Comparison of ENCODE assay signal across 8 cellular contexts in the genomic region with DNA sequence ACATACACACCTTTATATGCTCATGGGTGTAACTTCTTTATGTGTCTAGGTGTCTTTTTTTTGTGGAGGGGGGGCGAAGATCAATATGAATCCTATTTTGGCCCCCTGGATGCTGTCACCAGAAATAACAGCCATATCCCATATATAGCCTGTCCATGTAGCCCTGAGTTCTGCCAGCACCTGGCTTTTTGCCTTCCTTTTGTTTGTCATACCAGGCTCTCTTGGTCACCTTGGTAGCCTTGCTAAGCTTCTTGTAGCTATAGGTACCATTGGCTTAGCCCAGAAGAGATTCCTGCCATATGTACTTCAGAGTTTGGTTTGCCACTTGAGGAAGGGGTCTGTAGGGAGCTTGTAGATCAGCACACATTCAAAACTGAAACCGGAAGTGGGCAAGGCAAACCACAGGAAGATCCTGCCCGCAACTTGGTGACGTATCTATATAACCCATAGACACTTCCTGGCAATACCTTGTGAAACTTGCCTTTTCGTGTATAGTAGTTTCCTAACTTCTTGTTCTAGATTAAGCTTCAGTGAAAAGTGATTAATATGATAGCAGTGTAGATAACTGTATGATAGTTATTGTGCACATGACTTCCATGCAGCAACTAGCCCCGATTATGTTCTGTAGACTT. TPM values are rescaled to one million over a fixed set of nuclear protein-coding genes. Genes with fewer than 3 reads are reported as not detected.
DNase-seq lines count a peak whose midpoint lies in the region; ATAC-seq and TF ChIP-seq lines count a peak whose summit lies in the region.

No MANE protein-coding gene starts in this region.

- H3K4me1 ChIP-seq in CD8-positive, alpha-beta memory T cell (ENCODE audit: insufficient read depth, low read length): peaks cover 84% of the 10 kb centered on the region
- peaks cover 36% of the 10 kb centered on the region for H3K4me1 ChIP-seq in left ventricle myocardium inferior

- CTCF ChIA-PET in CD8-positive, alpha-beta memory T cell (lab: Charles Lee): interaction anchor here (0.8 to 2.8 kb wide), 6 partner anchors 10 to 78 kb away, joined by 3 to 12 read pairs (median 3); no protein-coding TSS in a partner anchor
- CTCF ChIA-PET in activated CD8-positive, alpha-beta T cell treated with anti-CD3 and anti-CD28 coated beads, Interleukin-2, amount 10 ng/mL, durations not matched to agents 7 days and 5 days (lab: Charles Lee): interaction anchor here (0.9 to 3.4 kb wide), 9 partner anchors 10 to 62 kb away, joined by 3 to 23 read pairs (median 4); no protein-coding TSS in a partner anchor

- H3K4me3 ChIP-seq in CD8-positive, alpha-beta memory T cell (ENCODE audit: low read length): peak overlapping the region; percentile 70
- H3K4me3 ChIP-seq in left ventricle myocardium inferior: peak overlapping the region; percentile 20

- TF ChIP-seq CTCF in left ventricle myocardium inferior (IDR thresholded peaks at IDR 0.05; ENCODE audit: borderline replicate concordance): no peak

- H3K9me3 ChIP-seq in CD8-positive, alpha-beta memory T cell (ENCODE audit: low read length): no peaks in the 10 kb centered on the region
- H3K9me3 ChIP-seq in KOPT-K1 (ENCODE audit: insufficient read depth, low read length, poor library complexity, severe bottlenecking) (peaks cover 9% of the 10 kb centered on the region), left ventricle myocardium inferior (replicated peaks) (no peaks in the 10 kb centered on the region)

- no peaks in the 10 kb centered on the region for H3K27me3 Mint-ChIP-seq in CD8-positive, alpha-beta memory T cell
- no peaks in the 10 kb centered on the region for H3K27me3 Mint-ChIP-seq in activated CD8-positive, alpha-beta T cell treated with anti-CD3 and anti-CD28 coated beads, Interleukin-2, amount 10 ng/mL, durations not matched to agents 7 days and 5 days (ENCODE audit: low read depth)

- no peaks in the 10 kb centered on the region for H3K36me3 ChIP-seq in CD8-positive, alpha-beta memory T cell (ENCODE audit: insufficient read depth, low read length)
- H3K36me3 ChIP-seq in KOPT-K1 (ENCODE audit: insufficient read depth, low read length): peaks cover 16% of the 10 kb centered on the region; the same call in 1 of the 2 replicates
- H3K36me3 ChIP-seq in left ventricle myocardium inferior: no peaks in the 10 kb centered on the region

- H3K27ac Mint-ChIP-seq in CD8-positive, alpha-beta memory T cell: peak overlapping the region; percentile 90 to 98 (median 97)
- H3K27ac Mint-ChIP-seq in activated CD8-positive, alpha-beta T cell treated with anti-CD3 and anti-CD28 coated beads, Interleukin-2, amount 10 ng/mL, durations not matched to agents 7 days and 5 days: peak overlapping the region; percentile 95

- peaks cover 0 to 18% (median 4%) of the 10 kb centered on the region in 3 donors for H3K36me3 Mint-ChIP-seq in CD8-positive, alpha-beta memory T cell
- peaks cover 67% of the 10 kb centered on the region for H3K36me3 Mint-ChIP-seq in activated CD8-positive, alpha-beta T cell treated with anti-CD3 and anti-CD28 coated beads, Interleukin-2, amount 10 ng/mL, durations not matched to agents 7 days and 5 days (ENCODE audit: low read depth)

- ATAC-seq in GM21526 (IDR thresholded peaks at IDR 0.05; ENCODE audit: low FRiP score, unreplicated experiment): peak; percentile 88
- peak; percentile 85 for ATAC-seq in activated CD8-positive, alpha-beta T cell treated with anti-CD3 and anti-CD28 coated beads, Interleukin-2, amount 10 ng/mL, durations not matched to agents 7 days and 5 days

- no peaks in the 10 kb centered on the region for H3K27me3 ChIP-seq in CD8-positive, alpha-beta memory T cell (ENCODE audit: insufficient read depth, low read length, poor library complexity, severe bottlenecking)
- H3K27me3 ChIP-seq in left ventricle myocardium inferior (ENCODE audit: low read depth): no peaks in the 10 kb centered on the region

- DNase-seq in CD8-positive, alpha-beta memory T cell: peak; percentile 69 to 94 (median 93)
- peak; percentile 96 for DNase-seq in activated CD8-positive, alpha-beta T cell treated with anti-CD3 and anti-CD28 coated beads, Interleukin-2, amount 10 ng/mL, durations not matched to agents 7 days and 5 days
- DNase-seq in left ventricle myocardium inferior (no peak), NCI-H1930 (lab: John Stamatoyannopoulos, UW) (no peak), NCI-H1417 treated with DMSO at 0.1 percent for 48 hours (lab: John Stamatoyannopoulos, UW) (no peak)
- DNase-seq in stimulated activated CD8-positive, alpha-beta memory T cell treated with anti-CD3 and anti-CD28 coated beads, Interleukin-7, amount 100 ng/mL, for 24 hours (ENCODE audit: low read depth): peak; percentile 72

- POLR2A ChIA-PET in CD8-positive, alpha-beta memory T cell (lab: Charles Lee): interaction anchor here (0.6 to 2.7 kb wide), 6 partner anchors 11 to 54 kb away, joined by 3 to 70 read pairs (median 4); a partner anchor contains a TSS
- POLR2A ChIA-PET in activated CD8-positive, alpha-beta T cell treated with anti-CD3 and anti-CD28 coated beads, Interleukin-2, amount 10 ng/mL, durations not matched to agents 7 days and 5 days (lab: Charles Lee): interaction anchor here (0.6 to 4.7 kb wide), 9 partner anchors 7 to 187 kb away, joined by 3 to 105 read pairs (median 4); a partner anchor contains a TSS

- no peaks in the 10 kb centered on the region for H3K9me3 Mint-ChIP-seq in CD8-positive, alpha-beta memory T cell
- H3K9me3 Mint-ChIP-seq in activated CD8-positive, alpha-beta T cell treated with anti-CD3 and anti-CD28 coated beads, Interleukin-2, amount 10 ng/mL, durations not matched to agents 7 days and 5 days (ENCODE audit: insufficient read depth): peaks cover 11% of the 10 kb centered on the region

- intact Hi-C loops in left ventricle myocardium inferior (cut with micrococcal nuclease): no loop called here

- H3K27ac ChIP-seq in CD8-positive, alpha-beta memory T cell (ENCODE audit: low read depth, low read length): peak overlapping the region; percentile 71
- H3K27ac ChIP-seq in KOPT-K1 (ENCODE audit: low read depth, low read length, poor library complexity, severe bottlenecking) (peak overlapping the region; percentile 67), left ventricle myocardium inferior (replicated peaks) (no peak overlapping the region)

- peak overlapping the region; percentile 73 to 85 (median 83) for H3K4me3 Mint-ChIP-seq in CD8-positive, alpha-beta memory T cell
- H3K4me3 Mint-ChIP-seq in activated CD8-positive, alpha-beta T cell treated with anti-CD3 and anti-CD28 coated beads, Interleukin-2, amount 10 ng/mL, durations not matched to agents 7 days and 5 days: peak overlapping the region; percentile 73

- peaks cover 62 to 75% (median 74%) of the 10 kb centered on the region in 3 donors for H3K4me1 Mint-ChIP-seq in CD8-positive, alpha-beta memory T cell
- H3K4me1 Mint-ChIP-seq in activated CD8-positive, alpha-beta T cell treated with anti-CD3 and anti-CD28 coated beads, Interleukin-2, amount 10 ng/mL, durations not matched to agents 7 days and 5 days (ENCODE audit: low read depth): peaks cover 78% of the 10 kb centered on the region

RNA-seq across cellular contexts. Expression of a gene that starts 11.9 kb away (rescaled TPM):
- 10 to 100 TPM; 34.0 to 36.4 TPM for total RNA-seq in CD8-positive, alpha-beta memory T cell
- 39.2 TPM for polyA plus RNA-seq in CD8-positive, alpha-beta memory T cell
- 10 to 100 TPM; 56.8 to 60.2 TPM for total RNA-seq in activated CD8-positive, alpha-beta T cell treated with anti-CD3 and anti-CD28 coated beads, Interleukin-2, amount 10 ng/mL, durations not matched to agents 7 days and 5 days
- 4.3 TPM for total RNA-seq in left ventricle myocardium inferior

Comparison
In these comparisons a context has a peak if more than half of its experiments do, and no peak if none do; other contexts are left out.
1. DNase-seq: peak in CD8-positive, alpha-beta memory T cell (5 of 5), activated CD8-positive, alpha-beta T cell treated with anti-CD3 and anti-CD28 coated beads, Interleukin-2, amount 10 ng/mL, durations not matched to agents 7 days and 5 days (single experiment) and stimulated activated CD8-positive, alpha-beta memory T cell treated with anti-CD3 and anti-CD28 coated beads, Interleukin-7, amount 100 ng/mL, for 24 hours (single experiment); none in left ventricle myocardium inferior (single experiment), NCI-H1930 (0 of 2) and NCI-H1417 treated with DMSO at 0.1 percent for 48 hours (single experiment).